8 cellular contexts compared by ENCODE assay signal in the genomic region with DNA sequence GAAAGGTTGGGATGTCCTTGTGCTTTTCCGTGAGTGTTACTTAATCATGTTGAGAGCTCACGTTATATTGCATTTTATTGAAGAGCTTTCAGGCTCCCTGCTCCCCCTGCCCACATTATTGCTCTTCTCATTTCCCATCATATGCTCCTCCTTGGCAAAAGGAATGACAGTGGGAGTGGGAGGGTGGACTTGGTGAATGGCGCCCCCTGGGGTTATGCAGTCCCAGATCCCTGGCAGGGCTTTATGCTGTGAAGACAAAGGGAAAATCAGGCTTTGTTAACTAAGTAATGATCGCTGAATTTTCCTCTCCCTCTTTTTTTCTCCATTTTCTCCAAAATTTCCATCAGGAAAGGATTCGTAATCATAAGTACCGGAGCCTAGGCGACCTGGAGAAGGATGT.
DNase-seq lines count a peak whose midpoint lies in the region; ATAC-seq and TF ChIP-seq lines count a peak whose summit lies in the region.

No MANE protein-coding gene starts in this region.

- peaks cover 78% of the 10 kb centered on the region for H3K36me3 Mint-ChIP-seq in CD4-positive, alpha-beta T cell (ENCODE audit: low read depth)

- H3K4me3 Mint-ChIP-seq in CD4-positive, alpha-beta T cell, result no peak overlapping the region

- H3K4me1 ChIP-seq in HEK293 (ENCODE audit: control insufficient read depth, insufficient read depth, low read length) (no peaks in the 10 kb centered on the region), left lung (no peaks in the 10 kb centered on the region)

- H3K27me3 ChIP-seq in CD4-positive, alpha-beta T cell (ENCODE audit: control insufficient read depth, insufficient read depth, low read length), result no peaks in the 10 kb centered on the region
- H3K27me3 ChIP-seq in left lung, result no peaks in the 10 kb centered on the region

- CTCF ChIA-PET in CD4-positive, alpha-beta T cell (lab: Charles Lee), result interaction anchor here (1.0 to 1.6 kb wide), 2 partner anchors 8 to 50 kb away, joined by 4 to 5 read pairs; no protein-coding TSS in a partner anchor
- CTCF ChIA-PET in HEK293 (lab: Yijun Ruan, JAX), result interaction anchor here (0.6 to 1.9 kb wide), 13 partner anchors 8 to 1752 kb away, joined by 3 to 15 read pairs (median 3); no protein-coding TSS in a partner anchor

- DNase-seq in CD4-positive, alpha-beta T cell, result peak in 2 of 10 experiments; percentile 12 to 19
- peak; percentile 14 for DNase-seq in astrocyte of the hippocampus (ENCODE audit: low read depth, low spot score)
- DNase-seq in left lung, result no peak
- DNase-seq in NCI-H2196 treated with DMSO at 0.1 percent for 48 hours (lab: John Stamatoyannopoulos, UW; ENCODE audit: unreplicated experiment), result no peak
- no peak for DNase-seq in activated gamma-delta T cell (lab: John Stamatoyannopoulos, UW)
- no peak for DNase-seq in AG08395 (ENCODE audit: low spot score)
- DNase-seq in inferior parietal cortex (ENCODE audit: extremely low spot score), result no peak

- H3K27me3 Mint-ChIP-seq in CD4-positive, alpha-beta T cell, result no peaks in the 10 kb centered on the region

- no peak overlapping the region for H3K27ac Mint-ChIP-seq in CD4-positive, alpha-beta T cell

- no peaks in the 10 kb centered on the region for H3K9me3 Mint-ChIP-seq in CD4-positive, alpha-beta T cell

- no peak overlapping the region for H3K27ac ChIP-seq in CD4-positive, alpha-beta T cell (ENCODE audit: low read depth, low read length)
- H3K27ac ChIP-seq in HEK293 (ENCODE audit: extremely low read depth, low read depth, low read length) (no peak overlapping the region), left lung (no peak overlapping the region)

- intact Hi-C loops in CD4-positive, alpha-beta T cell (cut with DNase I, micrococcal nuclease), result loop anchor here in 1 of 2 experiments (5.0 kb wide), 1 partner anchor 49 kb away; no protein-coding TSS in a partner anchor
- intact Hi-C loops in left lung (cut with DNase I), result no loop called here

- no peak for ATAC-seq in CD4-positive, alpha-beta T cell (ENCODE audit: poor library complexity)
- ATAC-seq in left lung, result peak; percentile 47

- POLR2A ChIA-PET in CD4-positive, alpha-beta T cell (lab: Charles Lee), result no interaction called here
- POLR2A ChIA-PET in HEK293 (lab: Yijun Ruan, JAX), result no interaction called here

- no peak overlapping the region for H3K4me3 ChIP-seq in HEK293 (ENCODE audit: low read depth, low read length)
- H3K4me3 ChIP-seq in left lung, result no peak overlapping the region

- peaks cover 0 to 12% of the 10 kb centered on the region in 2 experiments; a peak in 2 of 3 replicates for H3K36me3 ChIP-seq in HEK293 (ENCODE audit: control insufficient read depth in 2 of 2, insufficient read depth in 1 of 2, low read length in 2 of 2)
- H3K36me3 ChIP-seq in left lung, result peaks cover 0 to 50% of the 10 kb centered on the region in 2 donors

- peak; percentile 23 for TF ChIP-seq CTCF in CD4-positive, alpha-beta T cell (IDR thresholded peaks at IDR 0.05)
- TF ChIP-seq CTCF in HEK293 (tag by site-specific recombination; IDR thresholded peaks at IDR 0.05), result no peak
- TF ChIP-seq CTCF in left lung (IDR thresholded peaks at IDR 0.05), result peak; percentile 21 to 43

- no peaks in the 10 kb centered on the region for H3K9me3 ChIP-seq in CD4-positive, alpha-beta T cell (ENCODE audit: control insufficient read depth, low read length)
- no peaks in the 10 kb centered on the region for H3K9me3 ChIP-seq in HEK293 (ENCODE audit: control insufficient read depth, insufficient read depth, low read depth, low read length)
- H3K9me3 ChIP-seq in left lung, result no peaks in the 10 kb centered on the region

- no peaks in the 10 kb centered on the region for H3K4me1 Mint-ChIP-seq in CD4-positive, alpha-beta T cell (ENCODE audit: low read depth)

TF ChIP-seq in HEK293, 187 proteins besides CTCF, POLR2A, EP300 and RAD21:
- no peak for TF ChIP-seq MZF1 (tag by site-specific recombination; IDR thresholded peaks at IDR 0.05; ENCODE audit: borderline replicate concordance)
- TF ChIP-seq ZNF24 (tag by site-specific recombination; IDR thresholded peaks at IDR 0.05), result no peak
- 0 out of 2 replicates have a peak, but pooled peaks have one; percentile 5 for TF ChIP-seq EGR2 (tag by site-specific recombination; IDR thresholded peaks at IDR 0.05; ENCODE audit: low read depth)
